8 cellular contexts compared by ENCODE assay signal in genomic region chr19:1455336-1456120, GRCh38. TPM values are rescaled to one million over a fixed set of nuclear protein-coding genes. Genes with fewer than 3 reads are reported as not detected.
DNase-seq lines count a peak whose midpoint lies in the region; ATAC-seq, FAIRE-seq and TF ChIP-seq lines count a peak whose summit lies in the region.

No MANE protein-coding gene starts in this region.

- H3K4me1 Mint-ChIP-seq in CD8-positive, alpha-beta memory T cell: peaks cover 11 to 21% (median 13%) of the 10 kb centered on the region in 3 donors

- RAD21 ChIA-PET in GM12878 (lab: Charles Lee; ENCODE audit: unreplicated experiment): no interaction called here

- TF ChIP-seq POLR2A in GM12878 (IDR thresholded peaks at IDR 0.05; ENCODE audit: low read depth, low read length): 0 out of 2 replicates have a peak, but pooled peaks have one; percentile 19

- H3K36me3 Mint-ChIP-seq in CD8-positive, alpha-beta memory T cell: peaks cover 0 to 2% (median 0%) of the 10 kb centered on the region in 3 donors

- no peak for TF ChIP-seq RAD21 in GM12878 (IDR thresholded peaks at IDR 0.05; ENCODE audit: insufficient read depth, low read depth, low read length)

- peaks cover 38 to 54% of the 10 kb centered on the region in 2 donors for H3K27me3 Mint-ChIP-seq in CD8-positive, alpha-beta memory T cell

- no peak for TF ChIP-seq CTCF in HEK293 (tag by site-specific recombination; IDR thresholded peaks at IDR 0.05)
- no peak for TF ChIP-seq CTCF in GM12878 (IDR thresholded peaks at IDR 0.05 in 2 of 3, conservative IDR thresholded peaks at IDR 0.05 in 1 of 3; ENCODE audit: control insufficient read depth in 2 of 3, extremely low read depth in 1 of 3, insufficient read depth in 1 of 3, low read depth in 3 of 3, low read length in 3 of 3)

- intact Hi-C loops in GM12878 (cut with micrococcal nuclease; ENCODE audit: unreplicated experiment): no loop called here

- DNase-seq in CD8-positive, alpha-beta memory T cell: peak; percentile 37 to 65 (median 47)
- DNase-seq in SJCRH30 (peak; percentile 73 to 78), GM12878 (ENCODE audit: low read depth, low spot score) (no peak), NCI-H1092 treated with DMSO at 0.1 percent for 48 hours (lab: John Stamatoyannopoulos, UW) (no peak)

- TF ChIP-seq EP300 in GM12878 (IDR thresholded peaks at IDR 0.05; ENCODE audit: borderline replicate concordance in 1 of 2, control insufficient read depth in 1 of 2, low read depth in 2 of 2, low read length in 2 of 2): no peak

- CTCF ChIA-PET in CD8-positive, alpha-beta memory T cell (lab: Charles Lee): interaction anchor here (0.7 to 2.0 kb wide), 3 partner anchors 10 to 47 kb away, joined by 3 to 5 read pairs (median 3); no protein-coding TSS in a partner anchor
- CTCF ChIA-PET in HEK293 (lab: Yijun Ruan, JAX) (interaction anchor here (0.6 to 3.3 kb wide), 8 partner anchors 10 to 371 kb away, joined by 3 to 21 read pairs (median 3); no protein-coding TSS in a partner anchor), GM12878 (lab: Yijun Ruan, JAX) (interaction anchor here (1.3 kb wide), 1 partner anchor 11 kb away, joined by 3 read pairs; no protein-coding TSS in a partner anchor)

- H3K9me3 Mint-ChIP-seq in CD8-positive, alpha-beta memory T cell: peaks cover 0 to 2% (median 0%) of the 10 kb centered on the region in 5 donors

- H2AFZ ChIP-seq in GM12878 (ENCODE audit: control insufficient read depth, low read depth, low read length): no peak overlapping the region

- peak overlapping the region in 2 of 8 donors; percentile 38 to 54 for H3K27ac Mint-ChIP-seq in CD8-positive, alpha-beta memory T cell

- peak overlapping the region in 6 of 7 donors; percentile 17 to 81 (median 60) for H3K4me3 Mint-ChIP-seq in CD8-positive, alpha-beta memory T cell

- POLR2A ChIA-PET in CD8-positive, alpha-beta memory T cell (lab: Charles Lee): interaction anchor here (0.5 to 1.3 kb wide), 3 partner anchors 18 to 613 kb away, joined by 3 to 4 read pairs (median 3); no protein-coding TSS in a partner anchor
- POLR2A ChIA-PET in HEK293 (lab: Yijun Ruan, JAX): interaction anchor here (0.5 to 1.6 kb wide), 9 partner anchors 9 to 952 kb away, joined by 3 to 8 read pairs (median 4); partner anchors contain the start of genes CIRBP and REEP6
- POLR2A ChIA-PET in GM12878 (lab: Charles Lee): no interaction called here

- ATAC-seq in GM12878 (peak; percentile 78), GM21786 (IDR thresholded peaks at IDR 0.05; ENCODE audit: unreplicated experiment) (no peak), GM21723 (IDR thresholded peaks at IDR 0.05; ENCODE audit: unreplicated experiment) (no peak)

- no peak for FAIRE-seq in GM12878 (lab: Jason Lieb, UNC)

- H3K79me2 ChIP-seq in GM12878 (ENCODE audit: control insufficient read depth, insufficient read depth, low read length): no peaks in the 10 kb centered on the region

- H3K4me3 ChIP-seq in CD8-positive, alpha-beta memory T cell (ENCODE audit: low read length): no peak overlapping the region
- H3K4me3 ChIP-seq in HEK293 (ENCODE audit: low read depth, low read length) (no peak overlapping the region), SJCRH30 (no peak overlapping the region), GM12878 (no peak overlapping the region)

- in situ Hi-C loops in GM12878 (cut with MboI): no loop called here

- H3K4me2 ChIP-seq in GM12878 (ENCODE audit: control insufficient read depth, insufficient read depth): 0 out of 2 replicates have a peak overlapping the region, but pooled peaks have one; percentile 25

- no TSS peak for BruUV-seq in GM12878 (replicated peaks; lab: Mats Ljungman, UMichigan)

- no peak overlapping the region for H3K27ac ChIP-seq in CD8-positive, alpha-beta memory T cell (ENCODE audit: low read depth, low read length)
- no peak overlapping the region for H3K27ac ChIP-seq in HEK293 (ENCODE audit: extremely low read depth, low read depth, low read length)
- H3K27ac ChIP-seq in SJCRH30: no peak overlapping the region
- H3K27ac ChIP-seq in GM12878 (ENCODE audit: control insufficient read depth, insufficient read depth): no peak overlapping the region
- peak overlapping the region; percentile 62 for H3K27ac ChIP-seq in layer of hippocampus (ENCODE audit: low read depth, low read length)

- no peaks in the 10 kb centered on the region for H3K36me3 ChIP-seq in CD8-positive, alpha-beta memory T cell (ENCODE audit: insufficient read depth, low read length)
- H3K36me3 ChIP-seq in HEK293 (ENCODE audit: control insufficient read depth in 2 of 2, insufficient read depth in 1 of 2, low read length in 2 of 2): peaks cover 0 to 10% of the 10 kb centered on the region in 2 experiments; a peak in 1 of 3 replicates
- H3K36me3 ChIP-seq in SJCRH30: no peaks in the 10 kb centered on the region
- H3K36me3 ChIP-seq in GM12878 (ENCODE audit: control insufficient read depth in 2 of 2, insufficient read depth in 2 of 2, low read length in 1 of 2): no peaks in the 10 kb centered on the region

- peaks cover 12% of the 10 kb centered on the region for H3K4me1 ChIP-seq in CD8-positive, alpha-beta memory T cell (ENCODE audit: insufficient read depth, low read length)
- H3K4me1 ChIP-seq in HEK293 (ENCODE audit: control insufficient read depth, insufficient read depth, low read length): no peaks in the 10 kb centered on the region
- peaks cover 17% of the 10 kb centered on the region; the same call in 1 of the 2 replicates for H3K4me1 ChIP-seq in SJCRH30
- H3K4me1 ChIP-seq in GM12878 (ENCODE audit: control insufficient read depth, insufficient read depth, low read length): peaks cover 3% of the 10 kb centered on the region

- 13% methylated on average over 38 of the region's 42 CpGs for WGBS in GM12878 (ENCODE audit: insufficient coverage, insufficient replicate concordance, low lambda C conversion rate, missing lambda C conversion rate)

- H3K27me3 ChIP-seq in CD8-positive, alpha-beta memory T cell (ENCODE audit: insufficient read depth, low read length, poor library complexity, severe bottlenecking): peaks cover 45% of the 10 kb centered on the region
- H3K27me3 ChIP-seq in SJCRH30 (peaks cover 14% of the 10 kb centered on the region), GM12878 (replicated peaks in 1 of 2; ENCODE audit: control insufficient read depth in 2 of 2, insufficient read depth in 2 of 2, low read length in 1 of 2) (peaks cover 4% of the 10 kb centered on the region in 2 experiments; a peak in 2 of 4 replicates), layer of hippocampus (ENCODE audit: control insufficient read depth, insufficient read depth, low read length) (peaks cover 15% of the 10 kb centered on the region)

- SMC1A ChIA-PET in GM12878 (lab: Charles Lee; ENCODE audit: uncharacterized antibody, unreplicated experiment): no interaction called here

- H3K9me3 ChIP-seq in CD8-positive, alpha-beta memory T cell (ENCODE audit: low read length): no peaks in the 10 kb centered on the region
- H3K9me3 ChIP-seq in HEK293 (ENCODE audit: control insufficient read depth, insufficient read depth, low read depth, low read length): no peaks in the 10 kb centered on the region
- no peaks in the 10 kb centered on the region for H3K9me3 ChIP-seq in SJCRH30 (replicated peaks)
- H3K9me3 ChIP-seq in GM12878 (replicated peaks; ENCODE audit: control insufficient read depth, insufficient read depth, low read length): no peaks in the 10 kb centered on the region; the same call in 2 of the 3 replicates

- no peak overlapping the region for H3K9ac ChIP-seq in GM12878 (ENCODE audit: control insufficient read depth, insufficient read depth, low read length)

- no peaks in the 10 kb centered on the region for H4K20me1 ChIP-seq in GM12878 (ENCODE audit: control insufficient read depth, insufficient read depth)

RNA-seq across cellular contexts. Expression of gene APC2, which starts 5.6 kb away (rescaled TPM):
- total RNA-seq in CD8-positive, alpha-beta memory T cell: under 1 TPM; 0.09 to 0.11 TPM
- not detected for polyA plus RNA-seq in CD8-positive, alpha-beta memory T cell
- total RNA-seq in SJCRH30 (2014; rRNA removed; shearing (Covaris generic)): 0.13 and 0.24 TPM in 2 replicates
- 0.34 and 0.46 TPM in 2 replicates for total RNA-seq in GM12878 (2013; cell fraction: nucleolus; rRNA removed)
- total RNA-seq in GM12878 (2014; rRNA removed): under 0.01 and 0.11 TPM in 2 replicates
- 0.05 TPM in 1 of 2 replicates, not detected in the other for total RNA-seq in GM12878 (2014; rRNA removed; fragmentation: Illumina TruSeq; extraction: Trizol)
- 0.08 and 0.26 TPM in 2 replicates for total RNA-seq in GM12878 (2021)
- polyA plus RNA-seq in GM12878 (2011; ENCODE audit: low read depth): 0.31 TPM
- not detected in 2 replicates for polyA plus RNA-seq in GM12878 (2011; rRNA removed)
- polyA plus RNA-seq in GM12878 (2011; cell fraction: cytosol; rRNA removed): 0.03 TPM in 1 of 2 replicates, not detected in the other
- 0.18 and 0.38 TPM in 2 replicates for polyA plus RNA-seq in GM12878 (2011; cell fraction: nucleus; rRNA removed)
- polyA plus RNA-seq in GM12878 (2012): 0.27 and 0.43 TPM in 2 replicates
- not detected in 2 replicates for polyA plus RNA-seq in GM12878 (2014; fragmentation: Illumina TruSeq; extraction: Trizol)
- polyA plus RNA-seq in GM12878 (2014; fragmentation: Nextera tagmentation; extraction: Ambion mirVana): under 1 TPM in 1 of 2 experiments, not detected in 1; 0.02 TPM
- polyA plus RNA-seq in GM12878 (2014; rRNA removed): 0.16 and 0.73 TPM in 2 replicates
- polyA plus RNA-seq in GM12878 (2016; fragmentation: Nextera tagmentation; extraction: Ambion mirVana): under 1 TPM in 1 of 2 experiments, not detected in 1; 0.04 TPM
- 0.05 TPM in 1 of 2 replicates, not detected in the other for polyA minus RNA-seq in GM12878 (2011; rRNA and poly(A)+ RNA removed)
- polyA minus RNA-seq in GM12878 (2011; cell fraction: cytosol; rRNA and poly(A)+ RNA removed): not detected in 2 replicates
- 0.12 and 0.38 TPM in 2 replicates for polyA minus RNA-seq in GM12878 (2011; cell fraction: nucleus; rRNA and poly(A)+ RNA removed)

RNA-seq across cellular contexts. Expression of gene RPS15, which starts 17.3 kb away (rescaled TPM):
- 1,000 to 10,000 TPM; 1,485 to 1,540 TPM for total RNA-seq in CD8-positive, alpha-beta memory T cell
- polyA plus RNA-seq in CD8-positive, alpha-beta memory T cell: 2,756 TPM
- total RNA-seq in SJCRH30 (2014; rRNA removed; shearing (Covaris generic)): 1,359 and 1,591 TPM in 2 replicates
- 239 and 289 TPM in 2 replicates for total RNA-seq in GM12878 (2013; cell fraction: nucleolus; rRNA removed)
- total RNA-seq in GM12878 (2014; rRNA removed): 1,524 and 1,715 TPM in 2 replicates
- 972 and 1,030 TPM in 2 replicates for total RNA-seq in GM12878 (2014; rRNA removed; fragmentation: Illumina TruSeq; extraction: Trizol)
- 2,219 and 2,315 TPM in 2 replicates for total RNA-seq in GM12878 (2021)
- 7,786 TPM for polyA plus RNA-seq in GM12878 (2011; ENCODE audit: low read depth)
- polyA plus RNA-seq in GM12878 (2011; rRNA removed): 524 and 1,111 TPM in 2 replicates
- 3,186 and 3,536 TPM in 2 replicates for polyA plus RNA-seq in GM12878 (2011; cell fraction: cytosol; rRNA removed)
- 1,362 and 1,364 TPM in 2 replicates for polyA plus RNA-seq in GM12878 (2011; cell fraction: nucleus; rRNA removed)
- polyA plus RNA-seq in GM12878 (2012): 3,088 and 3,408 TPM in 2 replicates
- polyA plus RNA-seq in GM12878 (2014; fragmentation: Illumina TruSeq; extraction: Trizol): 209 and 786 TPM in 2 replicates
- 100 to 1,000 TPM; 559 to 717 TPM for polyA plus RNA-seq in GM12878 (2014; fragmentation: Nextera tagmentation; extraction: Ambion mirVana)
- polyA plus RNA-seq in GM12878 (2014; rRNA removed): 3,158 and 3,344 TPM in 2 replicates
- polyA plus RNA-seq in GM12878 (2016; fragmentation: Nextera tagmentation; extraction: Ambion mirVana): 1,000 to 10,000 TPM; 1,763 to 1,909 TPM
- polyA minus RNA-seq in GM12878 (2011; rRNA and poly(A)+ RNA removed): 256 and 857 TPM in 2 replicates
- polyA minus RNA-seq in GM12878 (2011; cell fraction: cytosol; rRNA and poly(A)+ RNA removed): 796 and 851 TPM in 2 replicates
- 184 and 257 TPM in 2 replicates for polyA minus RNA-seq in GM12878 (2011; cell fraction: nucleus; rRNA and poly(A)+ RNA removed)

RNA-seq across cellular contexts. Expression of gene C19orf25, which starts 23.5 kb away (rescaled TPM):
- 10 to 100 TPM; 36.9 to 41.4 TPM for total RNA-seq in CD8-positive, alpha-beta memory T cell
- 56.7 TPM for polyA plus RNA-seq in CD8-positive, alpha-beta memory T cell
- 26.6 and 29.4 TPM in 2 replicates for total RNA-seq in SJCRH30 (2014; rRNA removed; shearing (Covaris generic))
- total RNA-seq in GM12878 (2013; cell fraction: nucleolus; rRNA removed): 69.0 and 71.0 TPM in 2 replicates
- total RNA-seq in GM12878 (2014; rRNA removed) (36.3 and 38.3 TPM in 2 replicates), GM12878 (2014; rRNA removed; fragmentation: Illumina TruSeq; extraction: Trizol) (11.7 and 14.8 TPM in 2 replicates), GM12878 (2021) (36.5 and 37.5 TPM in 2 replicates)
- polyA plus RNA-seq in GM12878 (2011; ENCODE audit: low read depth): 4.5 TPM
- polyA plus RNA-seq in GM12878 (2011; rRNA removed) (6.3 and 13.6 TPM in 2 replicates), GM12878 (2014; fragmentation: Illumina TruSeq; extraction: Trizol) (4.2 and 13.2 TPM in 2 replicates), GM12878 (2014; fragmentation: Nextera tagmentation; extraction: Ambion mirVana) (1 to 10 TPM; 1.2 to 3.9 TPM), GM12878 (2014; rRNA removed) (42.5 and 52.5 TPM in 2 replicates), GM12878 (2016; fragmentation: Nextera tagmentation; extraction: Ambion mirVana) (10 to 100 TPM; 60.9 to 67.0 TPM)
- polyA plus RNA-seq in GM12878 (2011; cell fraction: cytosol; rRNA removed): 26.6 and 50.8 TPM in 2 replicates
- polyA plus RNA-seq in GM12878 (2011; cell fraction: nucleus; rRNA removed): 37.5 and 49.9 TPM in 2 replicates
- polyA plus RNA-seq in GM12878 (2012): 18.6 and 22.1 TPM in 2 replicates
- polyA minus RNA-seq in GM12878 (2011; rRNA and poly(A)+ RNA removed): 4.5 and 13.9 TPM in 2 replicates
- polyA minus RNA-seq in GM12878 (2011; cell fraction: cytosol; rRNA and poly(A)+ RNA removed): 8.7 and 11.5 TPM in 2 replicates
- 11.2 and 27.7 TPM in 2 replicates for polyA minus RNA-seq in GM12878 (2011; cell fraction: nucleus; rRNA and poly(A)+ RNA removed)

RNA-seq across cellular contexts. Expression of gene PCSK4, which starts 34.6 kb away (rescaled TPM):
- 1 to 10 TPM; 1.0 to 1.3 TPM for total RNA-seq in CD8-positive, alpha-beta memory T cell
- polyA plus RNA-seq in CD8-positive, alpha-beta memory T cell: 1.0 TPM
- 0.58 and 1.1 TPM in 2 replicates for total RNA-seq in SJCRH30 (2014; rRNA removed; shearing (Covaris generic))
- 3.5 and 4.7 TPM in 2 replicates for total RNA-seq in GM12878 (2013; cell fraction: nucleolus; rRNA removed)
- total RNA-seq in GM12878 (2014; rRNA removed) (0.40 and 0.60 TPM in 2 replicates), GM12878 (2014; rRNA removed; fragmentation: Illumina TruSeq; extraction: Trizol) (0.27 TPM in 1 of 2 replicates, not detected in the other), GM12878 (2021) (0.90 and 0.95 TPM in 2 replicates)
- polyA plus RNA-seq in GM12878 (2011; ENCODE audit: low read depth): 0.26 TPM
- polyA plus RNA-seq in GM12878 (2011; rRNA removed) (0.12 and 0.35 TPM in 2 replicates), GM12878 (2014; fragmentation: Illumina TruSeq; extraction: Trizol) (not detected in 2 replicates), GM12878 (2014; fragmentation: Nextera tagmentation; extraction: Ambion mirVana) (not detected), GM12878 (2014; rRNA removed) (0.99 and 1.6 TPM in 2 replicates), GM12878 (2016; fragmentation: Nextera tagmentation; extraction: Ambion mirVana) (under 1 TPM; 0.32 to 0.57 TPM)
- 0.28 and 0.38 TPM in 2 replicates for polyA plus RNA-seq in GM12878 (2011; cell fraction: cytosol; rRNA removed)
- 8.8 and 9.8 TPM in 2 replicates for polyA plus RNA-seq in GM12878 (2011; cell fraction: nucleus; rRNA removed)
- 4.1 and 4.7 TPM in 2 replicates for polyA plus RNA-seq in GM12878 (2012)
- 0.59 and 0.67 TPM in 2 replicates for polyA minus RNA-seq in GM12878 (2011; rRNA and poly(A)+ RNA removed)
- polyA minus RNA-seq in GM12878 (2011; cell fraction: cytosol; rRNA and poly(A)+ RNA removed): not detected in 2 replicates
- 1.7 and 2.0 TPM in 2 replicates for polyA minus RNA-seq in GM12878 (2011; cell fraction: nucleus; rRNA and poly(A)+ RNA removed)

RNA-seq across cellular contexts. Expression of gene REEP6, which starts 35.5 kb away (rescaled TPM):
- total RNA-seq in CD8-positive, alpha-beta memory T cell: 1 to 10 TPM; 1.8 to 2.0 TPM
- 4.5 TPM for polyA plus RNA-seq in CD8-positive, alpha-beta memory T cell
- 0.41 and 0.45 TPM in 2 replicates for total RNA-seq in SJCRH30 (2014; rRNA removed; shearing (Covaris generic))
- total RNA-seq in GM12878 (2013; cell fraction: nucleolus; rRNA removed): 0.27 TPM in 1 of 2 replicates, not detected in the other
- total RNA-seq in GM12878 (2014; rRNA removed) (0.27 and 0.45 TPM in 2 replicates), GM12878 (2014; rRNA removed; fragmentation: Illumina TruSeq; extraction: Trizol) (0.13 TPM in 1 of 2 replicates, not detected in the other), GM12878 (2021) (0.53 and 0.69 TPM in 2 replicates)
- not detected for polyA plus RNA-seq in GM12878 (2011; ENCODE audit: low read depth)
- polyA plus RNA-seq in GM12878 (2011; rRNA removed) (0.08 TPM in 1 of 2 replicates, not detected in the other), GM12878 (2014; fragmentation: Illumina TruSeq; extraction: Trizol) (0.06 TPM in 1 of 2 replicates, not detected in the other), GM12878 (2014; fragmentation: Nextera tagmentation; extraction: Ambion mirVana) (not detected), GM12878 (2014; rRNA removed) (0.32 and 0.57 TPM in 2 replicates), GM12878 (2016; fragmentation: Nextera tagmentation; extraction: Ambion mirVana) (1 to 10 TPM in 1 of 2 experiments, under 1 TPM in 1; 0.60 to 1.1 TPM)
- 0.18 and 0.36 TPM in 2 replicates for polyA plus RNA-seq in GM12878 (2011; cell fraction: cytosol; rRNA removed)
- 0.24 and 0.28 TPM in 2 replicates for polyA plus RNA-seq in GM12878 (2011; cell fraction: nucleus; rRNA removed)
- polyA plus RNA-seq in GM12878 (2012): 0.32 and 0.58 TPM in 2 replicates
- not detected in 2 replicates for polyA minus RNA-seq in GM12878 (2011; rRNA and poly(A)+ RNA removed)
- not detected in 2 replicates for polyA minus RNA-seq in GM12878 (2011; cell fraction: cytosol; rRNA and poly(A)+ RNA removed)
- not detected in 2 replicates for polyA minus RNA-seq in GM12878 (2011; cell fraction: nucleus; rRNA and poly(A)+ RNA removed)

Comparison
In these comparisons a context has a peak if more than half of its experiments do, and no peak if none do; other contexts are left out.
1. DNase-seq: peak in CD8-positive, alpha-beta memory T cell (5 of 5) and SJCRH30 (2 of 2); none in GM12878 (single experiment) and NCI-H1092 treated with DMSO at 0.1 percent for 48 hours (single experiment).